Comparison of ENCODE assay signal across 19 cellular contexts in the genomic region with DNA sequence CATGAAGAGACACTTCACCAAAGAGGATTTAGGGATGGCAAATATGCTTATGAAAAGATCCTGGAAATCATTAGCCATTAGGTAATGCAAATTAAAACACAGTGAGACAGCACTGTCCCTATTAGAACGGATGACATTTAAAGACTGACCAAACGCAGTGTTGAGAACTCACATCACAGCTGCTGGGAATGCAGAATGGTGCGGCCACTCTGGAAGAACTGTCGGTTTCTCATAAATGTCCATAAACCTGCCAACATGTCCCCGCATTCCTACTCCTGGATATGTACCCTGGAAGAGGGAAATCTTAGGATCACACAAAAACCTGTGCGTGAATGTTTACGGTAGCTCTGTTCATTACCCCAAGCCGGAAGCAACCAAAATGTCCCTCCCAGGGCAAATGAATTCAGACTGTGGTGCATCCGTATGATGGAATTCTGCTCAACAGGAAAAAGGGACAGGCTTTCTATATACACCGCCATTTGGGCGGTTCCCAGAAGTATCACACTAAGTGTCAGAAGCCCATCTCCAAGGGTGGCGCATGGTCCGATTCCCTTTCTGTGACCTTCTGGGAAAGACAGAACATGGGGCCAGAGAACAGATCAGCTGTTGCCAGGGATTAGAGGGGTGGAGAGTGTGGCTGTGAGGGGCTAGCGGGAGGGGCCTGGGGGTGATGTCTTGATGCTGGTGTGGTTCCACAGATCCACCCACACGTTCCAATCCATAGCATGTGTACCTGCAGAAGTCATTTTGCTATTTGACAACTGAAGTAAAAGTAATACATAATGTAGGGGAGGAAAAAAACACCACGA.
DNase-seq lines count a peak whose midpoint lies in the region; ATAC-seq and TF ChIP-seq lines count a peak whose summit lies in the region.
"Had no signal": no experiment of that assay in that cellular context is flagged by ENCODE, and none has a peak within 500 bp of the region (broad histone marks: within the 10 kb centered on the region; RNA-seq: fewer than 3 reads in every experiment).

No MANE protein-coding gene starts in this region.

- TF ChIP-seq CTCF in VCaP (conservative IDR thresholded peaks at IDR 0.05) (no peak), fibroblast of villous mesenchyme (IDR thresholded peaks at IDR 0.05; ENCODE audit: insufficient read depth, low read depth, low read length) (no peak), smooth muscle cell (IDR thresholded peaks at IDR 0.05; ENCODE audit: borderline replicate concordance, insufficient read depth, poor library complexity, severe bottlenecking) (no peak)

- H3K79me2 ChIP-seq in smooth muscle cell (ENCODE audit: low read depth) = no peaks in the 10 kb centered on the region

- H3K27me3 Mint-ChIP-seq in activated naive CD4-positive, alpha-beta T cell treated with anti-CD3 and anti-CD28 coated beads, Interleukin-2, amount 10 ng/mL, durations not matched to agents 7 days and 5 days = no peaks in the 10 kb centered on the region
- H3K27me3 Mint-ChIP-seq in activated naive CD4-positive, alpha-beta T cell treated with anti-CD3 and anti-CD28 coated beads for 36 hours (ENCODE audit: low read depth) = no peaks in the 10 kb centered on the region
- H3K27me3 Mint-ChIP-seq: progenitor cell of endocrine pancreas had no signal

- H3K4me2 ChIP-seq in smooth muscle cell = peak overlapping the region; percentile 33

- H3K4me1 Mint-ChIP-seq in activated naive CD4-positive, alpha-beta T cell treated with anti-CD3 and anti-CD28 coated beads, Interleukin-2, amount 10 ng/mL, durations not matched to agents 7 days and 5 days = peaks cover 61% of the 10 kb centered on the region
- H3K4me1 Mint-ChIP-seq in activated naive CD4-positive, alpha-beta T cell treated with anti-CD3 and anti-CD28 coated beads for 36 hours (ENCODE audit: low read depth) = peaks cover 68% of the 10 kb centered on the region

- H3K27ac ChIP-seq in VCaP (peak overlapping the region; percentile 32), smooth muscle cell (ENCODE audit: low read depth) (peak overlapping the region; percentile 93)
- H3K27ac ChIP-seq: ascending aorta had no signal

- no peak overlapping the region for H2AFZ ChIP-seq in smooth muscle cell (ENCODE audit: low read depth)

- no peak overlapping the region for H3K9ac ChIP-seq in smooth muscle cell (ENCODE audit: low read depth)

- intact Hi-C loops in activated naive CD4-positive, alpha-beta T cell treated with anti-CD3 and anti-CD28 coated beads for 36 hours (cut with micrococcal nuclease) = loop anchor here (10.0 kb wide), 1 partner anchor 300 kb away; no protein-coding TSS in a partner anchor
- intact Hi-C loops in sciatic nerve (cut with DNase I) = no loop called here

- peaks cover 26% of the 10 kb centered on the region for H3F3A ChIP-seq in smooth muscle cell (ENCODE audit: low read depth)

- no peaks in the 10 kb centered on the region for H3K36me3 ChIP-seq in smooth muscle cell (ENCODE audit: low read depth)
- H3K36me3 ChIP-seq: ascending aorta, Peyer's patch, uterus had no signal

- CTCF ChIA-PET in activated naive CD4-positive, alpha-beta T cell treated with anti-CD3 and anti-CD28 coated beads, Interleukin-2, amount 10 ng/mL, durations not matched to agents 7 days and 5 days (lab: Charles Lee) = interaction anchor here (0.7 kb wide), 1 partner anchor 154 kb away, joined by 3 read pairs; no protein-coding TSS in a partner anchor
- CTCF ChIA-PET in activated naive CD4-positive, alpha-beta T cell treated with anti-CD3 and anti-CD28 coated beads for 36 hours (lab: Charles Lee) = no interaction called here

- no peaks in the 10 kb centered on the region for H4K20me1 ChIP-seq in smooth muscle cell (ENCODE audit: low read depth)

- no peak for ATAC-seq in sciatic nerve

- no peak overlapping the region for H3K4me3 ChIP-seq in fibroblast of villous mesenchyme (ENCODE audit: low read depth, low read length)
- H3K4me3 ChIP-seq in smooth muscle cell = no peak overlapping the region
- H3K4me3 ChIP-seq: ascending aorta, Peyer's patch, uterus had no signal

- peaks cover 55% of the 10 kb centered on the region for H3K36me3 Mint-ChIP-seq in activated naive CD4-positive, alpha-beta T cell treated with anti-CD3 and anti-CD28 coated beads, Interleukin-2, amount 10 ng/mL, durations not matched to agents 7 days and 5 days
- peaks cover 37% of the 10 kb centered on the region for H3K36me3 Mint-ChIP-seq in activated naive CD4-positive, alpha-beta T cell treated with anti-CD3 and anti-CD28 coated beads for 36 hours (ENCODE audit: low read depth)

- peak overlapping the region; percentile 85 for H3K27ac Mint-ChIP-seq in activated naive CD4-positive, alpha-beta T cell treated with anti-CD3 and anti-CD28 coated beads, Interleukin-2, amount 10 ng/mL, durations not matched to agents 7 days and 5 days
- no peak overlapping the region for H3K27ac Mint-ChIP-seq in activated naive CD4-positive, alpha-beta T cell treated with anti-CD3 and anti-CD28 coated beads for 36 hours
- H3K27ac Mint-ChIP-seq: progenitor cell of endocrine pancreas had no signal

- H3K4me1 ChIP-seq in smooth muscle cell (ENCODE audit: low read depth) = peaks cover 28% of the 10 kb centered on the region

- DNase-seq in activated naive CD4-positive, alpha-beta T cell treated with anti-CD3 and anti-CD28 coated beads, Interleukin-2, amount 10 ng/mL, durations not matched to agents 7 days and 5 days = peak; percentile 17
- DNase-seq in activated naive CD4-positive, alpha-beta T cell treated with anti-CD3 and anti-CD28 coated beads for 36 hours = no peak
- DNase-seq in fibroblast of villous mesenchyme (ENCODE audit: low read depth) = peak; percentile 53
- no peak for DNase-seq in smooth muscle cell (lab: John Stamatoyannopoulos, UW; ENCODE audit: unreplicated experiment)
- DNase-seq in sciatic nerve (ENCODE audit: low spot score) = no peak
- no peak for DNase-seq in NCI-H1930 (lab: John Stamatoyannopoulos, UW)
- DNase-seq in NCI-H1092 (lab: John Stamatoyannopoulos, UW) = no peak
- DNase-seq: DMS79 treated with DMSO at 0.1 percent for 48 hours; effector CD4-positive, alpha-beta T cell; midbrain; NCI-H1436; NCI-H510A treated with DMSO at 0.1 percent for 48 hours; Peyer's patch; stimulated activated CD8-positive, alpha-beta memory T cell treated with anti-CD3 and anti-CD28 coated beads, Interleukin-4, amount 100 ng/mL, for 48 hours; T-helper 9 cell; uterus had no signal

- H3K9me3 Mint-ChIP-seq in activated naive CD4-positive, alpha-beta T cell treated with anti-CD3 and anti-CD28 coated beads, Interleukin-2, amount 10 ng/mL, durations not matched to agents 7 days and 5 days = peaks cover 7% of the 10 kb centered on the region
- no peaks in the 10 kb centered on the region for H3K9me3 Mint-ChIP-seq in activated naive CD4-positive, alpha-beta T cell treated with anti-CD3 and anti-CD28 coated beads for 36 hours

- no peaks in the 10 kb centered on the region for H3K27me3 ChIP-seq in smooth muscle cell (ENCODE audit: low read depth)
- H3K27me3 ChIP-seq: ascending aorta, Peyer's patch, uterus had no signal

- no peak overlapping the region for H3K4me3 Mint-ChIP-seq in activated naive CD4-positive, alpha-beta T cell treated with anti-CD3 and anti-CD28 coated beads, Interleukin-2, amount 10 ng/mL, durations not matched to agents 7 days and 5 days
- H3K4me3 Mint-ChIP-seq in activated naive CD4-positive, alpha-beta T cell treated with anti-CD3 and anti-CD28 coated beads for 36 hours = no peak overlapping the region

- H3K9me3 ChIP-seq in smooth muscle cell (replicated peaks; ENCODE audit: low read depth) = no peaks in the 10 kb centered on the region
- H3K9me3 ChIP-seq: ascending aorta, Peyer's patch, uterus had no signal

- WGBS in smooth muscle cell (ENCODE audit: low lambda C conversion rate) = 92% methylated on average over 16 of the region's 16 CpGs

Comparison
In these comparisons a context has a peak if more than half of its experiments do, and no peak if none do; other contexts are left out.
1. DNase-seq: peak in activated naive CD4-positive, alpha-beta T cell treated with anti-CD3 and anti-CD28 coated beads, Interleukin-2, amount 10 ng/mL, durations not matched to agents 7 days and 5 days (single experiment) and fibroblast of villous mesenchyme (single experiment); none in activated naive CD4-positive, alpha-beta T cell treated with anti-CD3 and anti-CD28 coated beads for 36 hours (single experiment), smooth muscle cell (single experiment), sciatic nerve (single experiment), NCI-H1930 (0 of 2) and NCI-H1092 (single experiment).